In the genomic region with DNA sequence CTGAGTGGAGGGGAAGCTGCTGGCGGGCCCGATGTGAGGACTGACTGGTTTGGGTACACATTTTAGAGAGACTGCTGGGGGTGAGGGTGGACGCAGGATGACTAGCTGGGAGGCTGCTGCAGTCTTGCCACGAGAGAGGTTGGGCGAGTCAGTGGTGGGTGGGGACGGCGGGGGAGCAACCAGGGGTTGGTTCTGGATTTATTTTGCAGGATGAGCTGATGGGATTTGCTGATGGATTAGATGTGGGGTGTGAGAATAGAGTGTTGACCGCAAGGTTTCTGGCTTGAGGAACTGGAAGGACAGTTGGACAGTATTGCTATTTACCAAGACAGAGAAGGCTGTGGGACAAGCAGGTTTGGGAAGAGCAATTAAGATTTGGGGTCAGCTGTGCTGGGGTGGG, we compare ENCODE assay signal across 13 cellular contexts. TPM values are rescaled to one million over a fixed set of nuclear protein-coding genes. Genes with fewer than 3 reads are reported as not detected.
DNase-seq lines count a peak whose midpoint lies in the region; ATAC-seq and TF ChIP-seq lines count a peak whose summit lies in the region.
"Had no signal": no experiment of that assay in that cellular context is flagged by ENCODE, and none has a peak within 500 bp of the region (broad histone marks: within the 10 kb centered on the region; RNA-seq: fewer than 3 reads in every experiment).

No MANE protein-coding gene starts in this region.

- in situ Hi-C loops in mammary epithelial cell (cut with MboI; ENCODE audit: low sequenced_read_pairs in 2 of 2) = no loop called here

- no peaks in the 10 kb centered on the region for H3K36me3 ChIP-seq in mammary epithelial cell (ENCODE audit: insufficient read depth, low read length)
- H3K36me3 ChIP-seq in suprapubic skin = no peaks in the 10 kb centered on the region
- H3K36me3 ChIP-seq in PC-3 (ENCODE audit: low read depth, low read length) = peaks cover 9% of the 10 kb centered on the region; the same call in 1 of the 2 replicates

- H2AFZ ChIP-seq in mammary epithelial cell (ENCODE audit: low read depth, low read length) = no peak overlapping the region
- H2AFZ ChIP-seq in PC-3 (ENCODE audit: low read length) = no peak overlapping the region

- no peak for TF ChIP-seq EP300 in suprapubic skin (IDR thresholded peaks at IDR 0.05)

- no peaks in the 10 kb centered on the region for H3K9me2 ChIP-seq in PC-3 (replicated peaks; ENCODE audit: low read length)

- TF ChIP-seq CTCF in mammary epithelial cell (conservative IDR thresholded peaks at IDR 0.05 in 1 of 2, IDR thresholded peaks at IDR 0.05 in 1 of 2; ENCODE audit: extremely low read depth in 1 of 2, insufficient read depth in 1 of 2, low read depth in 1 of 2, low read length in 2 of 2) (no peak), suprapubic skin (IDR thresholded peaks at IDR 0.05) (no peak), PC-3 (conservative IDR thresholded peaks at IDR 0.05; ENCODE audit: low read depth, low read length) (no peak)

- H3F3A ChIP-seq in PC-3 (ENCODE audit: low read length, unreplicated experiment) = no peaks in the 10 kb centered on the region

- no peak for ATAC-seq in PC-3
- ATAC-seq: CD8-positive, alpha-beta T cell; mucosa of descending colon had no signal

- dilution Hi-C loops in mammary epithelial cell (cut with HindIII; ENCODE audit: low sequenced_read_pairs) = loop anchor here (5.0 kb wide), 1 partner anchor 100 kb away; no protein-coding TSS in a partner anchor

- H3K27me3 ChIP-seq in mammary epithelial cell (ENCODE audit: insufficient read depth, low read length) = no peaks in the 10 kb centered on the region
- no peaks in the 10 kb centered on the region for H3K27me3 ChIP-seq in layer of hippocampus (ENCODE audit: control insufficient read depth, insufficient read depth, low read length)
- no peaks in the 10 kb centered on the region for H3K27me3 ChIP-seq in suprapubic skin
- no peaks in the 10 kb centered on the region for H3K27me3 ChIP-seq in PC-3 (ENCODE audit: low read length)

- H3K4me2 ChIP-seq in mammary epithelial cell (ENCODE audit: insufficient read depth, low read depth, low read length) (peak overlapping the region; percentile 26), PC-3 (ENCODE audit: low read length) (no peak overlapping the region)

- 26% methylated on average over 4 of the region's 8 CpGs for WGBS in mammary epithelial cell (ENCODE audit: low coverage, missing lambda C conversion rate)
- 36% methylated on average over 8 of the region's 8 CpGs for WGBS in suprapubic skin

- POLR2A ChIA-PET in activated CD4-positive, alpha-beta T cell treated with anti-CD3 and anti-CD28 coated beads, Interleukin-2, amount 10 ng/mL, durations not matched to agents 7 days and 5 days (lab: Charles Lee) = no interaction called here
- POLR2A ChIA-PET in PC-3 (lab: Charles Lee; ENCODE audit: unreplicated experiment) = no interaction called here

- H4K20me1 ChIP-seq in mammary epithelial cell (ENCODE audit: insufficient read depth, low read length) (no peaks in the 10 kb centered on the region), PC-3 (ENCODE audit: low read length) (peaks cover 42% of the 10 kb centered on the region; the same call in 1 of the 2 replicates)

- CTCF ChIA-PET in mammary epithelial cell (lab: Charles Lee; ENCODE audit: low non-redundant PET) = no interaction called here
- CTCF ChIA-PET in activated CD4-positive, alpha-beta T cell treated with anti-CD3 and anti-CD28 coated beads, Interleukin-2, amount 10 ng/mL, durations not matched to agents 7 days and 5 days (lab: Charles Lee) = interaction anchor here (0.9 to 1.5 kb wide), 3 partner anchors 10 to 24 kb away, joined by 3 read pairs; no protein-coding TSS in a partner anchor
- CTCF ChIA-PET in PC-3 (lab: Charles Lee) = interaction anchor here (0.5 kb wide), 1 partner anchor 58 kb away, joined by 3 read pairs; no protein-coding TSS in a partner anchor

- no peak overlapping the region for H3K4me3 Mint-ChIP-seq in activated CD4-positive, alpha-beta T cell treated with anti-CD3 and anti-CD28 coated beads, Interleukin-2, amount 10 ng/mL, durations not matched to agents 7 days and 5 days
- H3K4me3 Mint-ChIP-seq: activated naive CD4-positive, alpha-beta T cell treated with anti-CD3 and anti-CD28 coated beads, Interleukin-2, amount 50 U/mL, for 24 hours; CD8-positive, alpha-beta T cell had no signal

- no peaks in the 10 kb centered on the region for H3K4me1 Mint-ChIP-seq in activated CD4-positive, alpha-beta T cell treated with anti-CD3 and anti-CD28 coated beads, Interleukin-2, amount 10 ng/mL, durations not matched to agents 7 days and 5 days
- H3K4me1 Mint-ChIP-seq: activated naive CD4-positive, alpha-beta T cell treated with anti-CD3 and anti-CD28 coated beads, Interleukin-2, amount 50 U/mL, for 24 hours had no signal

- H3K27ac ChIP-seq in mammary epithelial cell (ENCODE audit: insufficient read depth, low read depth, low read length) (peak overlapping the region; percentile 25), layer of hippocampus (ENCODE audit: low read depth, low read length) (peak overlapping the region; percentile 98), suprapubic skin (peak overlapping the region; percentile 82), PC-3 (ENCODE audit: low read length) (no peak overlapping the region)

- no peak overlapping the region for H3K27ac Mint-ChIP-seq in activated CD4-positive, alpha-beta T cell treated with anti-CD3 and anti-CD28 coated beads, Interleukin-2, amount 10 ng/mL, durations not matched to agents 7 days and 5 days
- H3K27ac Mint-ChIP-seq: activated naive CD4-positive, alpha-beta T cell treated with anti-CD3 and anti-CD28 coated beads, Interleukin-2, amount 50 U/mL, for 24 hours; CD8-positive, alpha-beta T cell; IgD-negative memory B cell had no signal

- no peak overlapping the region for H3K9ac ChIP-seq in mammary epithelial cell (ENCODE audit: insufficient read depth, low read length)
- H3K9ac ChIP-seq in PC-3 (ENCODE audit: low read length) = no peak overlapping the region

- H3K9me3 ChIP-seq in mammary epithelial cell (replicated peaks; ENCODE audit: insufficient read depth, low read length) = no peaks in the 10 kb centered on the region
- H3K9me3 ChIP-seq in suprapubic skin = no peaks in the 10 kb centered on the region
- H3K9me3 ChIP-seq in PC-3 (ENCODE audit: low read length) = no peaks in the 10 kb centered on the region
- H3K9me3 ChIP-seq: mucosa of descending colon had no signal

- H3K4me3 ChIP-seq in mammary epithelial cell (replicated peaks in 1 of 3; ENCODE audit: insufficient read depth in 1 of 3, low read depth in 2 of 3, low read length in 3 of 3) (no peak overlapping the region), suprapubic skin (no peak overlapping the region), PC-3 (ENCODE audit: low read length) (no peak overlapping the region)
- H3K4me3 ChIP-seq: mucosa of descending colon had no signal

- H3K4me1 ChIP-seq in mammary epithelial cell (ENCODE audit: insufficient read depth, low read length) (peaks cover 92% of the 10 kb centered on the region), suprapubic skin (peaks cover 100% of the 10 kb centered on the region), PC-3 (ENCODE audit: insufficient read depth, low read length) (peaks cover 22% of the 10 kb centered on the region)

- H3K79me2 ChIP-seq in mammary epithelial cell (ENCODE audit: insufficient read depth, low read length) (peaks cover 98% of the 10 kb centered on the region), PC-3 (ENCODE audit: low read length) (peaks cover 94% of the 10 kb centered on the region)

- H3K36me3 Mint-ChIP-seq in activated CD4-positive, alpha-beta T cell treated with anti-CD3 and anti-CD28 coated beads, Interleukin-2, amount 10 ng/mL, durations not matched to agents 7 days and 5 days (ENCODE audit: low read depth) = no peaks in the 10 kb centered on the region
- H3K36me3 Mint-ChIP-seq: activated naive CD4-positive, alpha-beta T cell treated with anti-CD3 and anti-CD28 coated beads, Interleukin-2, amount 50 U/mL, for 24 hours; CD8-positive, alpha-beta T cell; IgD-negative memory B cell had no signal

- H3K9me3 Mint-ChIP-seq in activated CD4-positive, alpha-beta T cell treated with anti-CD3 and anti-CD28 coated beads, Interleukin-2, amount 10 ng/mL, durations not matched to agents 7 days and 5 days = no peaks in the 10 kb centered on the region
- H3K9me3 Mint-ChIP-seq: activated naive CD4-positive, alpha-beta T cell treated with anti-CD3 and anti-CD28 coated beads, Interleukin-2, amount 50 U/mL, for 24 hours; CD8-positive, alpha-beta T cell; IgD-negative memory B cell had no signal

- no TSS peak for BruUV-seq in mammary epithelial cell (replicated peaks; lab: Mats Ljungman, UMichigan)
- no TSS peak for BruUV-seq in PC-3 (replicated peaks; lab: Mats Ljungman, UMichigan)

- no peak for TF ChIP-seq POLR2A in suprapubic skin (IDR thresholded peaks at IDR 0.05)

- DNase-seq in LHCN-M2 (ENCODE audit: low read depth) (peak; percentile 80), mammary epithelial cell (peak; percentile 42), suprapubic skin (ENCODE audit: low spot score in 2 of 2) (no peak), PC-3 (no peak), NCI-H146 treated with DMSO at 0.1 percent for 48 hours (lab: John Stamatoyannopoulos, UW; ENCODE audit: unreplicated experiment) (no peak), cortex of kidney (lab: John Stamatoyannopoulos, UW) (no peak)
- no peak for DNase-seq in activated CD4-positive, alpha-beta T cell treated with anti-CD3 and anti-CD28 coated beads, Interleukin-2, amount 10 ng/mL, durations not matched to agents 7 days and 5 days
- DNase-seq: CD8-positive, alpha-beta T cell; NCI-H1930 had no signal

- intact Hi-C loops in mammary epithelial cell (cut with micrococcal nuclease) (loop anchor here (1.0 kb wide), 1 partner anchor 10 kb away; no protein-coding TSS in a partner anchor), PC-3 (cut with micrococcal nuclease) (no loop called here)

- no peaks in the 10 kb centered on the region for H3K27me3 Mint-ChIP-seq in activated CD4-positive, alpha-beta T cell treated with anti-CD3 and anti-CD28 coated beads, Interleukin-2, amount 10 ng/mL, durations not matched to agents 7 days and 5 days
- H3K27me3 Mint-ChIP-seq: activated naive CD4-positive, alpha-beta T cell treated with anti-CD3 and anti-CD28 coated beads, Interleukin-2, amount 50 U/mL, for 24 hours; IgD-negative memory B cell had no signal

RNA-seq across cellular contexts. Expression of a gene that starts 5.8 kb away (rescaled TPM):
- total RNA-seq in LHCN-M2 (2014; rRNA removed) (78.6 and 83.6 TPM in 2 replicates), mammary epithelial cell (100 to 1,000 TPM; 114 to 128 TPM), suprapubic skin (100 to 1,000 TPM in 3 of 4 donors, 10 to 100 TPM in 1; 94.6 to 157 (median 134) TPM), PC-3 (2014; rRNA removed) (42.6 and 46.1 TPM in 2 replicates)
- polyA plus RNA-seq in LHCN-M2 (2012) = 139 TPM
- polyA plus RNA-seq in mammary epithelial cell = 43.2 TPM
- polyA minus RNA-seq in mammary epithelial cell = 101 TPM
- under 1 TPM; 0.50 to 0.71 TPM for total RNA-seq in activated CD4-positive, alpha-beta T cell treated with anti-CD3 and anti-CD28 coated beads, Interleukin-2, amount 10 ng/mL, durations not matched to agents 7 days and 5 days

RNA-seq across cellular contexts. Expression of a gene that starts 52.6 kb away (rescaled TPM):
- total RNA-seq in LHCN-M2 (2014; rRNA removed) (2,061 and 2,574 TPM in 2 replicates), mammary epithelial cell (1,000 to 10,000 TPM; 1,819 to 2,158 TPM), suprapubic skin (1,000 to 10,000 TPM; 1,684 to 3,537 (median 3,314) TPM), PC-3 (2014; rRNA removed) (2,005 and 2,031 TPM in 2 replicates)
- polyA plus RNA-seq in LHCN-M2 (2012) = 3,886 TPM
- polyA plus RNA-seq in mammary epithelial cell = 6,134 TPM
- 1,433 TPM for polyA minus RNA-seq in mammary epithelial cell
- 1,000 to 10,000 TPM; 2,151 to 2,478 TPM for total RNA-seq in activated CD4-positive, alpha-beta T cell treated with anti-CD3 and anti-CD28 coated beads, Interleukin-2, amount 10 ng/mL, durations not matched to agents 7 days and 5 days

Comparison
In these comparisons a context has a peak if more than half of its experiments do, and no peak if none do; other contexts are left out.
1. DNase-seq: peak in LHCN-M2 (single experiment) and mammary epithelial cell (single experiment); none in suprapubic skin (0 of 2), activated CD4-positive, alpha-beta T cell treated with anti-CD3 and anti-CD28 coated beads, Interleukin-2, amount 10 ng/mL, durations not matched to agents 7 days and 5 days (single experiment), PC-3 (single experiment), NCI-H146 treated with DMSO at 0.1 percent for 48 hours (single experiment) and cortex of kidney (single experiment).
2. RNA of a gene that starts 5.8 kb away (total RNA-seq): 94.6 to 157 TPM in suprapubic skin, 114 to 128 TPM in mammary epithelial cell, 78.6 to 83.6 TPM in LHCN-M2 and 42.6 to 46.1 TPM in PC-3; 0.50 to 0.71 TPM in activated CD4-positive, alpha-beta T cell treated with anti-CD3 and anti-CD28 coated beads, Interleukin-2, amount 10 ng/mL, durations not matched to agents 7 days and 5 days; every median in the first group is over 10 times any median in the second.